In genomic region chr1:39688706-39689105, GRCh38 we compare ENCODE assay signal across 20 cellular contexts. TPM values are rescaled to one million over a fixed set of nuclear protein-coding genes. Genes with fewer than 3 reads are reported as not detected.
DNase-seq lines count a peak whose midpoint lies in the region; ATAC-seq, FAIRE-seq and TF ChIP-seq lines count a peak whose summit lies in the region.
"Had no signal": no experiment of that assay in that cellular context is flagged by ENCODE, and none has a peak within 500 bp of the region (broad histone marks: within the 10 kb centered on the region; RNA-seq: fewer than 3 reads in every experiment).

No MANE protein-coding gene starts in this region.

- peak overlapping the region; percentile 50 for H3K27ac Mint-ChIP-seq in CD4-positive, alpha-beta T cell
- no peak overlapping the region for H3K27ac Mint-ChIP-seq in chondrocyte (ENCODE audit: unreplicated experiment)
- H3K27ac Mint-ChIP-seq: H9 had no signal

- no peaks in the 10 kb centered on the region for H3K9me3 Mint-ChIP-seq in CD4-positive, alpha-beta T cell
- H3K9me3 Mint-ChIP-seq in chondrocyte (ENCODE audit: low read depth) = no peaks in the 10 kb centered on the region

- peaks cover 59% of the 10 kb centered on the region for H3K4me1 Mint-ChIP-seq in CD4-positive, alpha-beta T cell (ENCODE audit: low read depth)
- peaks cover 12% of the 10 kb centered on the region for H3K4me1 Mint-ChIP-seq in chondrocyte (ENCODE audit: low read depth)

- POLR2A ChIA-PET in CD4-positive, alpha-beta T cell (lab: Charles Lee) = interaction anchor here (1.3 to 2.0 kb wide), 2 partner anchors 9 to 50 kb away, joined by 3 to 7 read pairs; partner anchors contain the start of gene PPIE

- H3K36me3 ChIP-seq in neural cell (ENCODE audit: insufficient read depth, low read length) = no peaks in the 10 kb centered on the region
- H3K36me3 ChIP-seq in H7 (replicated peaks; ENCODE audit: control insufficient read depth, insufficient read depth, low read length) = no peaks in the 10 kb centered on the region
- H3K36me3 ChIP-seq: SJSA1 had no signal

- peaks cover 28% of the 10 kb centered on the region for H3K27me3 Mint-ChIP-seq in CD4-positive, alpha-beta T cell
- peaks cover 65% of the 10 kb centered on the region for H3K27me3 Mint-ChIP-seq in chondrocyte (ENCODE audit: low read depth)

- H3K9ac ChIP-seq in neural cell (ENCODE audit: low read length) = no peak overlapping the region

- H3K27ac ChIP-seq in CD4-positive, alpha-beta T cell (ENCODE audit: low read depth, low read length) = no peak overlapping the region
- no peak overlapping the region for H3K27ac ChIP-seq in neural cell (ENCODE audit: low read length)
- H3K27ac ChIP-seq: A549, SJSA1 had no signal

- no peak for DNase-seq in CD4-positive, alpha-beta T cell
- peak; percentile 17 for DNase-seq in NCI-H2227 treated with DMSO at 0.1 percent for 48 hours (lab: John Stamatoyannopoulos, UW)
- DNase-seq in chondrocyte (ENCODE audit: low spot score) = peak; percentile 22
- DNase-seq in left lobe of liver (ENCODE audit: low spot score) = no peak
- no peak for DNase-seq in MV-4-11 (lab: John Stamatoyannopoulos, UW)
- DNase-seq in D721Med (ENCODE audit: insufficient read length, low spot score) = no peak
- DNase-seq in H7 = no peak
- DNase-seq: H9; IMR-90; Karpas-422; NCI-H1105 treated with DMSO at 0.1 percent for 48 hours; NCI-H1694 treated with DMSO at 0.1 percent for 48 hours; NCI-H446; NCI-H69; NK-92 treated with Interleukin-12 subunit alpha and Interleukin-12 subunit beta, amount 100 ng/mL, for 24 hours had no signal

- no peak for TF ChIP-seq RAD21 in neural cell (conservative IDR thresholded peaks at IDR 0.05)

- no peak for ATAC-seq in CD4-positive, alpha-beta T cell (ENCODE audit: poor library complexity)
- no peak for ATAC-seq in left lobe of liver
- ATAC-seq: A549 had no signal

- H3K4me2 ChIP-seq in neural cell (ENCODE audit: low read length) = peak overlapping the region; percentile 97
- H3K4me2 ChIP-seq: A549 had no signal

- H3K36me3 Mint-ChIP-seq in CD4-positive, alpha-beta T cell (ENCODE audit: low read depth) = peaks cover 6% of the 10 kb centered on the region
- no peaks in the 10 kb centered on the region for H3K36me3 Mint-ChIP-seq in chondrocyte (ENCODE audit: low read depth)

- no peak for TF ChIP-seq CTCF in CD4-positive, alpha-beta T cell (IDR thresholded peaks at IDR 0.05)
- no peak for TF ChIP-seq CTCF in chondrocyte (IDR thresholded peaks at IDR 0.05)
- no peak for TF ChIP-seq CTCF in neural cell (IDR thresholded peaks at IDR 0.05; ENCODE audit: poor library complexity, severe bottlenecking)
- TF ChIP-seq CTCF in D721Med (IDR thresholded peaks at IDR 0.05; ENCODE audit: insufficient read depth, missing control alignments) = no peak

- H3F3A ChIP-seq in neural cell (ENCODE audit: insufficient read depth, low read length, poor library complexity, severe bottlenecking) = no peaks in the 10 kb centered on the region

- no peaks in the 10 kb centered on the region for H4K20me1 ChIP-seq in neural cell (ENCODE audit: insufficient read depth)

- TF ChIP-seq EP300 in neural cell (conservative IDR thresholded peaks at IDR 0.05; ENCODE audit: poor library complexity, severe bottlenecking) = no peak

- no peaks in the 10 kb centered on the region for H3K9me2 ChIP-seq in neural cell (ENCODE audit: insufficient read depth, low read length)

- CTCF ChIA-PET in CD4-positive, alpha-beta T cell (lab: Charles Lee) = no interaction called here

- peaks cover 5% of the 10 kb centered on the region for H3K79me2 ChIP-seq in neural cell (replicated peaks; ENCODE audit: insufficient read depth, low read length)

- no peak for FAIRE-seq in D721Med (lab: Jason Lieb, UNC)
- FAIRE-seq: A549 had no signal

- H3K4me3 Mint-ChIP-seq in CD4-positive, alpha-beta T cell = no peak overlapping the region
- H3K4me3 Mint-ChIP-seq in chondrocyte (ENCODE audit: unreplicated experiment) = no peak overlapping the region
- H3K4me3 Mint-ChIP-seq: H9 had no signal

- peak overlapping the region; percentile 90 for H3K4me3 ChIP-seq in neural cell (ENCODE audit: low read length)
- H3K4me3 ChIP-seq in H7 (ENCODE audit: insufficient read depth, low read depth, low read length) = no peak overlapping the region
- H3K4me3 ChIP-seq: A549, SJSA1 had no signal

- H3K9me3 ChIP-seq in CD4-positive, alpha-beta T cell (ENCODE audit: control insufficient read depth, low read length) = no peaks in the 10 kb centered on the region
- no peaks in the 10 kb centered on the region for H3K9me3 ChIP-seq in neural cell (ENCODE audit: low read length)
- H3K9me3 ChIP-seq: A549, SJSA1 had no signal

- no peaks in the 10 kb centered on the region for H3K27me3 ChIP-seq in CD4-positive, alpha-beta T cell (ENCODE audit: control insufficient read depth, insufficient read depth, low read length)
- H3K27me3 ChIP-seq in neural cell (ENCODE audit: insufficient read depth, low read depth, low read length) = peaks cover 37% of the 10 kb centered on the region
- H3K27me3 ChIP-seq in H7 (ENCODE audit: control insufficient read depth, insufficient read depth, low read length) = peaks cover 93% of the 10 kb centered on the region

- intact Hi-C loops in CD4-positive, alpha-beta T cell (cut with DNase I, micrococcal nuclease) = loop anchor here in 1 of 2 experiments (2.0 kb wide), 1 partner anchor 16 kb away; the partner anchor contains the start of gene NT5C1A

- H2AFZ ChIP-seq in neural cell (ENCODE audit: low read depth, low read length) = no peak overlapping the region

TF ChIP-seq in neural cell, 6 proteins besides CTCF, POLR2A, EP300 and RAD21:
- TF ChIP-seq TAF1 (IDR thresholded peaks at IDR 0.05; ENCODE audit: low read depth) (no peak), SMC3 (conservative IDR thresholded peaks at IDR 0.05; ENCODE audit: poor library complexity) (no peak), POLR2AphosphoS5 (IDR thresholded peaks at IDR 0.05) (no peak), EZH2 (IDR thresholded peaks at IDR 0.05; ENCODE audit: borderline replicate concordance, insufficient read depth, low read length, poor library complexity, severe bottlenecking) (no peak), MXI1 (conservative IDR thresholded peaks at IDR 0.05; ENCODE audit: poor library complexity, severe bottlenecking) (no peak)
- TF ChIP-seq, protein P1, sequence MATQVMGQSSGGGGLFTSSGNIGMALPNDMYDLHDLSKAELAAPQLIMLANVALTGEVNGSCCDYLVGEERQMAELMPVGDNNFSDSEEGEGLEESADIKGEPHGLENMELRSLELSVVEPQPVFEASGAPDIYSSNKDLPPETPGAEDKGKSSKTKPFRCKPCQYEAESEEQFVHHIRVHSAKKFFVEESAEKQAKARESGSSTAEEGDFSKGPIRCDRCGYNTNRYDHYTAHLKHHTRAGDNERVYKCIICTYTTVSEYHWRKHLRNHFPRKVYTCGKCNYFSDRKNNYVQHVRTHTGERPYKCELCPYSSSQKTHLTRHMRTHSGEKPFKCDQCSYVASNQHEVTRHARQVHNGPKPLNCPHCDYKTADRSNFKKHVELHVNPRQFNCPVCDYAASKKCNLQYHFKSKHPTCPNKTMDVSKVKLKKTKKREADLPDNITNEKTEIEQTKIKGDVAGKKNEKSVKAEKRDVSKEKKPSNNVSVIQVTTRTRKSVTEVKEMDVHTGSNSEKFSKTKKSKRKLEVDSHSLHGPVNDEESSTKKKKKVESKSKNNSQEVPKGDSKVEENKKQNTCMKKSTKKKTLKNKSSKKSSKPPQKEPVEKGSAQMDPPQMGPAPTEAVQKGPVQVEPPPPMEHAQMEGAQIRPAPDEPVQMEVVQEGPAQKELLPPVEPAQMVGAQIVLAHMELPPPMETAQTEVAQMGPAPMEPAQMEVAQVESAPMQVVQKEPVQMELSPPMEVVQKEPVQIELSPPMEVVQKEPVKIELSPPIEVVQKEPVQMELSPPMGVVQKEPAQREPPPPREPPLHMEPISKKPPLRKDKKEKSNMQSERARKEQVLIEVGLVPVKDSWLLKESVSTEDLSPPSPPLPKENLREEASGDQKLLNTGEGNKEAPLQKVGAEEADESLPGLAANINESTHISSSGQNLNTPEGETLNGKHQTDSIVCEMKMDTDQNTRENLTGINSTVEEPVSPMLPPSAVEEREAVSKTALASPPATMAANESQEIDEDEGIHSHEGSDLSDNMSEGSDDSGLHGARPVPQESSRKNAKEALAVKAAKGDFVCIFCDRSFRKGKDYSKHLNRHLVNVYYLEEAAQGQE (IDR thresholded peaks at IDR 0.05; ENCODE audit: borderline replicate concordance) = no peak

RNA-seq across cellular contexts. Expression of gene HPCAL4, which starts 2.5 kb away (rescaled TPM):
- total RNA-seq in CD4-positive, alpha-beta T cell = 10 to 100 TPM; 22.8 to 22.9 TPM
- total RNA-seq in chondrocyte (not detected in 3 replicates), left lobe of liver (0.08 TPM)
- 53.2 and 60.0 TPM in 2 replicates for polyA plus RNA-seq in neural cell
- polyA minus RNA-seq in neural cell = 83.6 and 89.4 TPM in 2 replicates
- total RNA-seq in H7 (2014; rRNA removed; shearing (Covaris generic)) = not detected in 2 replicates
- total RNA-seq: HT1080, IMR-90 had no signal

RNA-seq across cellular contexts. Expression of gene NT5C1A, which starts 16.8 kb away (rescaled TPM):
- 1 to 10 TPM; 1.1 to 1.3 TPM for total RNA-seq in CD4-positive, alpha-beta T cell
- total RNA-seq in chondrocyte = 0.31 to 0.32 TPM in 2 of 3 replicates, not detected in the other
- polyA plus RNA-seq in neural cell = not detected in 2 replicates
- 1.0 TPM in 1 of 2 replicates, not detected in the other for polyA minus RNA-seq in neural cell
- total RNA-seq in left lobe of liver = not detected
- total RNA-seq in H7 (2014; rRNA removed; shearing (Covaris generic)) = not detected in 2 replicates
- total RNA-seq: Daoy, H9, HT1080, IMR-90, SJSA1 had no signal
- polyA plus RNA-seq: A549, IMR-90 had no signal

RNA-seq across cellular contexts. Expression of gene HEYL, which starts 49.3 kb away (rescaled TPM):
- total RNA-seq in CD4-positive, alpha-beta T cell = under 1 TPM in 1 of 2 experiments, not detected in 1; 0.05 TPM
- 11.8 to 65.1 TPM (median 63.2 TPM) in 3 replicates for total RNA-seq in chondrocyte
- not detected in 2 replicates for polyA plus RNA-seq in neural cell
- polyA minus RNA-seq in neural cell = not detected in 2 replicates
- 1.9 TPM for total RNA-seq in left lobe of liver
- 0.63 and 0.94 TPM in 2 replicates for total RNA-seq in H7 (2014; rRNA removed; shearing (Covaris generic))
- total RNA-seq: Daoy, HT1080, IMR-90 had no signal

RNA-seq across cellular contexts. Expression of gene PPIE, which starts 50.0 kb away (rescaled TPM):
- 10 to 100 TPM; 45.0 to 46.7 TPM for total RNA-seq in CD4-positive, alpha-beta T cell
- 31.5 to 32.7 TPM (median 32.6 TPM) in 3 replicates for total RNA-seq in chondrocyte
- 54.0 and 55.9 TPM in 2 replicates for polyA plus RNA-seq in neural cell
- polyA minus RNA-seq in neural cell = 29.7 and 32.6 TPM in 2 replicates
- total RNA-seq in left lobe of liver = 16.6 TPM
- total RNA-seq in H7 (2014; rRNA removed; shearing (Covaris generic)) = 62.1 and 63.1 TPM in 2 replicates

Comparison
In these comparisons a context has a peak if more than half of its experiments do, and no peak if none do; other contexts are left out.
1. DNase-seq: peak in NCI-H2227 treated with DMSO at 0.1 percent for 48 hours (single experiment) and chondrocyte (single experiment); none in CD4-positive, alpha-beta T cell (0 of 10), left lobe of liver (single experiment), MV-4-11 (single experiment), D721Med (single experiment) and H7 (single experiment).
2. RNA of gene HPCAL4, which starts 2.5 kb away (total RNA-seq): 22.8 to 22.9 TPM in CD4-positive, alpha-beta T cell; 0.08 TPM in left lobe of liver (single experiment), not detected in chondrocyte and not detected in H7; every median in the first group is over 10 times any median in the second.